ENCODE assay signal across 12 cellular contexts in genomic region chr10:63204667-63205391, GRCh38.
DNase-seq lines count a peak whose midpoint lies in the region; ATAC-seq and TF ChIP-seq lines count a peak whose summit lies in the region.
"Had no signal": no experiment of that assay in that cellular context is flagged by ENCODE, and none has a peak within 500 bp of the region (broad histone marks: within the 10 kb centered on the region; RNA-seq: fewer than 3 reads in every experiment).

No MANE protein-coding gene starts in this region.

- POLR2A ChIA-PET in activated CD8-positive, alpha-beta T cell treated with anti-CD3 and anti-CD28 coated beads for 36 hours (lab: Charles Lee): interaction anchor here (0.6 kb wide), 1 partner anchor 686 kb away, joined by 3 read pairs; no protein-coding TSS in a partner anchor
- POLR2A ChIA-PET in GM10248 (lab: Yijun Ruan, JAX): no interaction called here

- peak in 1 of 2 donors; percentile 30 for ATAC-seq in activated T-cell treated with anti-CD3 and anti-CD28 coated beads, Interleukin-2, amount 50 U/mL, for 72 hours (replicated peaks in 1 of 2)
- ATAC-seq in HG02798 (IDR thresholded peaks at IDR 0.05; ENCODE audit: poor library complexity, unreplicated experiment): peak; percentile 40
- ATAC-seq in activated CD8-positive, alpha-beta T cell treated with anti-CD3 and anti-CD28 coated beads for 36 hours: peak; percentile 32
- no peak for ATAC-seq in stimulated activated memory B cell treated with anti-CD40 and anti-IgM and Interleukin-4, amounts not matched to agents 10 μg/mL and 1 μg/mL and 100 μg/mL, for 72 hours
- ATAC-seq: HCT116 had no signal

- no peak for DNase-seq in activated T-cell treated with anti-CD3 and anti-CD28 coated beads, Interleukin-2, amount 50 U/mL, for 72 hours
- no peak for DNase-seq in activated T-cell treated with anti-CD3 and anti-CD28 coated beads for 4 hours
- DNase-seq in activated CD8-positive, alpha-beta T cell treated with anti-CD3 and anti-CD28 coated beads for 36 hours: no peak
- DNase-seq in GM10248 (ENCODE audit: extremely low spot score): no peak
- no peak for DNase-seq in H7
- DNase-seq in stimulated activated naive CD4-positive, alpha-beta T cell treated with Interleukin-2 at 50 U/mL for 16 hours (lab: John Stamatoyannopoulos, UW): no peak
- DNase-seq: NCI-H2029, T1000 had no signal

- intact Hi-C loops in activated CD8-positive, alpha-beta T cell treated with anti-CD3 and anti-CD28 coated beads for 36 hours (cut with micrococcal nuclease): no loop called here

- CTCF ChIA-PET in activated CD8-positive, alpha-beta T cell treated with anti-CD3 and anti-CD28 coated beads for 36 hours (lab: Charles Lee): interaction anchor here (1.2 to 1.9 kb wide), 3 partner anchors 9 to 425 kb away, joined by 3 to 7 read pairs (median 7); no protein-coding TSS in a partner anchor
- CTCF ChIA-PET in GM10248 (lab: Yijun Ruan, JAX): interaction anchor here (0.9 to 2.3 kb wide), 7 partner anchors 9 to 515 kb away, joined by 3 to 8 read pairs (median 5); no protein-coding TSS in a partner anchor

- no peaks in the 10 kb centered on the region for H3K9me3 Mint-ChIP-seq in activated T-cell treated with anti-CD3 and anti-CD28 coated beads, Interleukin-2, amount 50 U/mL, for 72 hours
- H3K9me3 Mint-ChIP-seq in activated CD8-positive, alpha-beta T cell treated with anti-CD3 and anti-CD28 coated beads for 36 hours: no peaks in the 10 kb centered on the region
- H3K9me3 Mint-ChIP-seq in stimulated activated memory B cell treated with anti-CD40 and anti-IgM and Interleukin-4, amounts not matched to agents 10 μg/mL and 1 μg/mL and 100 μg/mL, for 72 hours: no peaks in the 10 kb centered on the region
- H3K9me3 Mint-ChIP-seq: dendritic cell treated with granulocyte-macrophage colony-stimulating factor and Interleukin-4, amounts not matched to agents 40 ng/mL and 50 ng/mL, for 4 days had no signal

- TF ChIP-seq CTCF in activated CD8-positive, alpha-beta T cell treated with anti-CD3 and anti-CD28 coated beads for 36 hours (IDR thresholded peaks at IDR 0.05): no peak
- no peak for TF ChIP-seq CTCF in GM10248 (IDR thresholded peaks at IDR 0.05; ENCODE audit: control extremely low read depth, extremely low read depth, low read depth, missing control alignments)

- H3K4me3 Mint-ChIP-seq in activated T-cell treated with anti-CD3 and anti-CD28 coated beads, Interleukin-2, amount 50 U/mL, for 72 hours: peak overlapping the region in 1 of 2 donors; percentile 80
- peak overlapping the region; percentile 53 for H3K4me3 Mint-ChIP-seq in activated CD8-positive, alpha-beta T cell treated with anti-CD3 and anti-CD28 coated beads for 36 hours
- H3K4me3 Mint-ChIP-seq in stimulated activated memory B cell treated with anti-CD40 and anti-IgM and Interleukin-4, amounts not matched to agents 10 μg/mL and 1 μg/mL and 100 μg/mL, for 72 hours: peak overlapping the region; percentile 56
- H3K4me3 Mint-ChIP-seq: dendritic cell treated with granulocyte-macrophage colony-stimulating factor and Interleukin-4, amounts not matched to agents 40 ng/mL and 50 ng/mL, for 4 days had no signal

- peak overlapping the region; percentile 42 for H3K27ac Mint-ChIP-seq in activated T-cell treated with anti-CD3 and anti-CD28 coated beads, Interleukin-2, amount 50 U/mL, for 72 hours
- peak overlapping the region; percentile 32 for H3K27ac Mint-ChIP-seq in activated CD8-positive, alpha-beta T cell treated with anti-CD3 and anti-CD28 coated beads for 36 hours
- H3K27ac Mint-ChIP-seq in stimulated activated memory B cell treated with anti-CD40 and anti-IgM and Interleukin-4, amounts not matched to agents 10 μg/mL and 1 μg/mL and 100 μg/mL, for 72 hours: peak overlapping the region; percentile 62
- H3K27ac Mint-ChIP-seq: dendritic cell treated with granulocyte-macrophage colony-stimulating factor and Interleukin-4, amounts not matched to agents 40 ng/mL and 50 ng/mL, for 4 days had no signal

- no peaks in the 10 kb centered on the region for H3K27me3 Mint-ChIP-seq in activated T-cell treated with anti-CD3 and anti-CD28 coated beads, Interleukin-2, amount 50 U/mL, for 72 hours (ENCODE audit: low read depth)
- no peaks in the 10 kb centered on the region for H3K27me3 Mint-ChIP-seq in activated CD8-positive, alpha-beta T cell treated with anti-CD3 and anti-CD28 coated beads for 36 hours
- H3K27me3 Mint-ChIP-seq in stimulated activated memory B cell treated with anti-CD40 and anti-IgM and Interleukin-4, amounts not matched to agents 10 μg/mL and 1 μg/mL and 100 μg/mL, for 72 hours: no peaks in the 10 kb centered on the region
- H3K27me3 Mint-ChIP-seq: dendritic cell treated with granulocyte-macrophage colony-stimulating factor and Interleukin-4, amounts not matched to agents 40 ng/mL and 50 ng/mL, for 4 days had no signal

- H3K36me3 Mint-ChIP-seq in activated T-cell treated with anti-CD3 and anti-CD28 coated beads, Interleukin-2, amount 50 U/mL, for 72 hours (ENCODE audit: insufficient read depth in 2 of 2): peaks cover 2 to 8% of the 10 kb centered on the region in 2 donors
- H3K36me3 Mint-ChIP-seq in activated CD8-positive, alpha-beta T cell treated with anti-CD3 and anti-CD28 coated beads for 36 hours (ENCODE audit: low read depth): peaks cover 37% of the 10 kb centered on the region
- peaks cover 48% of the 10 kb centered on the region for H3K36me3 Mint-ChIP-seq in stimulated activated memory B cell treated with anti-CD40 and anti-IgM and Interleukin-4, amounts not matched to agents 10 μg/mL and 1 μg/mL and 100 μg/mL, for 72 hours

- peaks cover 24% of the 10 kb centered on the region for H3K36me3 ChIP-seq in H7 (replicated peaks; ENCODE audit: control insufficient read depth, insufficient read depth, low read length)

- peaks cover 34% of the 10 kb centered on the region for H3K4me1 Mint-ChIP-seq in activated T-cell treated with anti-CD3 and anti-CD28 coated beads, Interleukin-2, amount 50 U/mL, for 72 hours (ENCODE audit: low read depth)
- peaks cover 42% of the 10 kb centered on the region for H3K4me1 Mint-ChIP-seq in activated CD8-positive, alpha-beta T cell treated with anti-CD3 and anti-CD28 coated beads for 36 hours (ENCODE audit: low read depth)
- peaks cover 54% of the 10 kb centered on the region for H3K4me1 Mint-ChIP-seq in stimulated activated memory B cell treated with anti-CD40 and anti-IgM and Interleukin-4, amounts not matched to agents 10 μg/mL and 1 μg/mL and 100 μg/mL, for 72 hours

- no peaks in the 10 kb centered on the region for H3K27me3 ChIP-seq in H7 (ENCODE audit: control insufficient read depth, insufficient read depth, low read length)

- no peak overlapping the region for H3K4me3 ChIP-seq in H7 (ENCODE audit: insufficient read depth, low read depth, low read length)
